9 cellular contexts compared by ENCODE assay signal in genomic region chr11:121426476-121427454, GRCh38. TPM values are rescaled to one million over a fixed set of nuclear protein-coding genes. Genes with fewer than 3 reads are reported as not detected.
DNase-seq lines count a peak whose midpoint lies in the region; ATAC-seq and TF ChIP-seq lines count a peak whose summit lies in the region.
"Had no signal": no experiment of that assay in that cellular context is flagged by ENCODE, and none has a peak within 500 bp of the region (broad histone marks: within the 10 kb centered on the region; RNA-seq: fewer than 3 reads in every experiment).

No MANE protein-coding gene starts in this region.

- DNase-seq in 8988T (peak; percentile 65), T-helper 1 cell (peak in 4 of 5 donors; percentile 21 to 58 (median 34)), lower lobe of right lung (peak; percentile 68), hippocampal formation (lab: John Stamatoyannopoulos, UW) (no peak)
- DNase-seq in central memory CD8-positive, alpha-beta T cell (ENCODE audit: low spot score in 2 of 2) = no peak
- DNase-seq in stimulated activated effector memory CD8-positive, alpha-beta T cell treated with anti-CD3 and anti-CD28 coated beads, Interleukin-12 subunit alpha, Interleukin-12 subunit beta, amount 100 ng/mL, for 72 hours (ENCODE audit: low spot score in 2 of 2) = peak in 1 of 2 donors; percentile 22

- H3K9me3 Mint-ChIP-seq in central memory CD8-positive, alpha-beta T cell = no peaks in the 10 kb centered on the region
- H3K9me3 Mint-ChIP-seq in stimulated activated effector memory CD8-positive, alpha-beta T cell treated with anti-CD3 and anti-CD28 coated beads, Interleukin-12 subunit alpha, Interleukin-12 subunit beta, amount 100 ng/mL, for 72 hours = no peaks in the 10 kb centered on the region

- no peak for TF ChIP-seq CTCF in lower lobe of right lung (IDR thresholded peaks at IDR 0.05)

- peaks cover 5% of the 10 kb centered on the region for H3K4me1 ChIP-seq in lower lobe of right lung
- H3K4me1 ChIP-seq: uterus had no signal

- peaks cover 2% of the 10 kb centered on the region for H3K36me3 Mint-ChIP-seq in central memory CD8-positive, alpha-beta T cell (ENCODE audit: insufficient read depth)
- peaks cover 4% of the 10 kb centered on the region for H3K36me3 Mint-ChIP-seq in stimulated activated effector memory CD8-positive, alpha-beta T cell treated with anti-CD3 and anti-CD28 coated beads, Interleukin-12 subunit alpha, Interleukin-12 subunit beta, amount 100 ng/mL, for 72 hours

- ATAC-seq in GM19452 (IDR thresholded peaks at IDR 0.05; ENCODE audit: unreplicated experiment) (peak; percentile 34), lower lobe of right lung (peak; percentile 75 to 86), GM18502 (IDR thresholded peaks at IDR 0.05; ENCODE audit: poor library complexity, unreplicated experiment) (no peak)
- peak; percentile 67 for ATAC-seq in central memory CD8-positive, alpha-beta T cell (replicated peaks; ENCODE audit: extremely low read depth, poor library complexity, severe bottlenecking)
- peak; percentile 65 for ATAC-seq in stimulated activated effector memory CD8-positive, alpha-beta T cell treated with anti-CD3 and anti-CD28 coated beads, Interleukin-12 subunit alpha, Interleukin-12 subunit beta, amount 100 ng/mL, for 72 hours

- H3K4me3 Mint-ChIP-seq in central memory CD8-positive, alpha-beta T cell = peak overlapping the region; percentile 65
- H3K4me3 Mint-ChIP-seq in stimulated activated effector memory CD8-positive, alpha-beta T cell treated with anti-CD3 and anti-CD28 coated beads, Interleukin-12 subunit alpha, Interleukin-12 subunit beta, amount 100 ng/mL, for 72 hours = peak overlapping the region; percentile 50

- peak overlapping the region; percentile 38 for H3K27ac Mint-ChIP-seq in central memory CD8-positive, alpha-beta T cell (ENCODE audit: low read depth)
- H3K27ac Mint-ChIP-seq in stimulated activated effector memory CD8-positive, alpha-beta T cell treated with anti-CD3 and anti-CD28 coated beads, Interleukin-12 subunit alpha, Interleukin-12 subunit beta, amount 100 ng/mL, for 72 hours = no peak overlapping the region

- no peaks in the 10 kb centered on the region for H3K36me3 ChIP-seq in lower lobe of right lung
- H3K36me3 ChIP-seq: uterus had no signal

- intact Hi-C loops in lower lobe of right lung (cut with DNase I) = no loop called here

- no peaks in the 10 kb centered on the region for H3K9me3 ChIP-seq in lower lobe of right lung
- H3K9me3 ChIP-seq: uterus had no signal

- peaks cover 8% of the 10 kb centered on the region for H3K27me3 ChIP-seq in lower lobe of right lung (ENCODE audit: low read depth)
- H3K27me3 ChIP-seq: uterus had no signal

- H3K4me1 Mint-ChIP-seq in central memory CD8-positive, alpha-beta T cell = peaks cover 9% of the 10 kb centered on the region
- H3K4me1 Mint-ChIP-seq in stimulated activated effector memory CD8-positive, alpha-beta T cell treated with anti-CD3 and anti-CD28 coated beads, Interleukin-12 subunit alpha, Interleukin-12 subunit beta, amount 100 ng/mL, for 72 hours = peaks cover 29% of the 10 kb centered on the region

- H3K27me3 Mint-ChIP-seq in central memory CD8-positive, alpha-beta T cell = no peaks in the 10 kb centered on the region

- no peak overlapping the region for H3K27ac ChIP-seq in lower lobe of right lung
- H3K27ac ChIP-seq: uterus had no signal

- peak overlapping the region; percentile 42 for H3K4me3 ChIP-seq in lower lobe of right lung

RNA-seq across cellular contexts. Expression of gene SORL1, which starts 25.3 kb away (rescaled TPM):
- 74.0 TPM for total RNA-seq in lower lobe of right lung

Comparison
In these comparisons a context has a peak if more than half of its experiments do, and no peak if none do; other contexts are left out.
1. DNase-seq: peak in 8988T (single experiment), T-helper 1 cell (4 of 5) and lower lobe of right lung (single experiment); none in central memory CD8-positive, alpha-beta T cell (0 of 2) and hippocampal formation (0 of 2).